ENCODE assay signal across 32 cellular contexts in the genomic region with DNA sequence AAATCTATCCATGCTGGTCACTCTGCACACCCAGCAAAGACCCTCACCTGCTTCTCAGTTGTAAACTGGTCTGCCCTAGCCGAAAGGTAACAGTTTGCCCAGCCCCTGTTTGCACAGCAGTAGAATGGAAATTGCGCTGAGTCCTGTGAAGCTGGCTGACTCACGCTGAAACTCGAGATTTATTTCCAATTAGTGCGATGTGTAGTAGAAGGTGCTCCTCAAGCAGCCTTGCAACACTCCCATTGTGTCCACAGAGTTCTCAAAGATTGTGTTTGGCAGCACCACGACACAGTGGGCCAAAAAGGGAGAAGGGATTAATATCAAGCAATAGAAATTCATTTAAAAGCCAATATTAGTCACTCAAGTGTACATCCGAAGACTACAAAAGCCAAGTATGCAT. TPM values are rescaled to one million over a fixed set of nuclear protein-coding genes. Genes with fewer than 3 reads are reported as not detected.
DNase-seq lines count a peak whose midpoint lies in the region; ATAC-seq, FAIRE-seq and TF ChIP-seq lines count a peak whose summit lies in the region.
"Had no signal": no experiment of that assay in that cellular context is flagged by ENCODE, and none has a peak within 500 bp of the region (broad histone marks: within the 10 kb centered on the region; RNA-seq: fewer than 3 reads in every experiment).

No MANE protein-coding gene starts in this region.

- H3K27ac Mint-ChIP-seq in MCF 10A (ENCODE audit: low read depth, unreplicated experiment): peak overlapping the region; percentile 35
- no peak overlapping the region for H3K27ac Mint-ChIP-seq in astrocyte (ENCODE audit: unreplicated experiment)
- H3K27ac Mint-ChIP-seq: activated naive CD4-positive, alpha-beta T cell treated with anti-CD3 and anti-CD28 coated beads, Interleukin-2, amount 10 ng/mL, durations not matched to agents 7 days and 5 days; activated T-helper 1 cell treated with anti-CD3 and anti-CD28 coated beads, Interleukin-12 subunit alpha, Interleukin-12 subunit beta, Interleukin-2, Interleukin-4 antibody, amounts not matched to agents 30 ng/mL and 10 ng/mL and 1 ng/mL, durations not matched to agents 14 hours and 24 hours and 36 hours; CD4-positive, alpha-beta memory T cell; dendritic cell treated with granulocyte-macrophage colony-stimulating factor and Interleukin-4, amounts not matched to agents 40 ng/mL and 50 ng/mL, for 4 days; immature natural killer cell; mesothelial cell of epicardium; naive thymus-derived CD8-positive, alpha-beta T cell; stimulated activated naive CD8-positive, alpha-beta T cell treated with anti-CD3 and anti-CD28 coated beads, Interleukin-15, Interleukin-2, amounts not matched to agents 100 ng/mL and 50 ng/mL, for 24 hours; WTC11 had no signal

- intact Hi-C loops in MCF 10A (cut with micrococcal nuclease): no loop called here
- intact Hi-C loops in mammary epithelial cell (cut with micrococcal nuclease): no loop called here
- intact Hi-C loops in left lung (cut with DNase I): no loop called here
- intact Hi-C loops in adrenal gland (cut with DNase I): no loop called here

- H3K79me2 ChIP-seq in mammary epithelial cell (ENCODE audit: insufficient read depth, low read length) (no peaks in the 10 kb centered on the region), astrocyte (ENCODE audit: insufficient read depth, low read length) (no peaks in the 10 kb centered on the region)

- POLR2A ChIA-PET in MCF 10A (lab: Yijun Ruan, JAX): interaction anchor here (1.0 to 2.3 kb wide), 3 partner anchors 12 to 83 kb away, joined by 3 to 10 read pairs (median 5); no protein-coding TSS in a partner anchor

- H3K4me3 ChIP-seq in mammary epithelial cell (replicated peaks in 1 of 3; ENCODE audit: insufficient read depth in 1 of 3, low read depth in 2 of 3, low read length in 3 of 3) (no peak overlapping the region), astrocyte (ENCODE audit: insufficient read depth, low read depth, low read length) (no peak overlapping the region), left lung (no peak overlapping the region), adrenal gland (no peak overlapping the region)
- H3K4me3 ChIP-seq: HAP-1, pancreas, tibial artery had no signal

- FAIRE-seq in astrocyte (lab: Jason Lieb, UNC) (no peak), H54 (lab: Jason Lieb, UNC) (no peak)
- FAIRE-seq: pancreas had no signal

- no peaks in the 10 kb centered on the region for H3K27me3 Mint-ChIP-seq in MCF 10A (ENCODE audit: insufficient read depth, unreplicated experiment)
- H3K27me3 Mint-ChIP-seq in astrocyte (ENCODE audit: low read depth, unreplicated experiment): peaks cover 28% of the 10 kb centered on the region
- H3K27me3 Mint-ChIP-seq: stimulated activated naive CD8-positive, alpha-beta T cell treated with anti-CD3 and anti-CD28 coated beads, Interleukin-15, Interleukin-2, amounts not matched to agents 100 ng/mL and 50 ng/mL, for 24 hours had no signal

- no peaks in the 10 kb centered on the region for H3K27me3 ChIP-seq in mammary epithelial cell (ENCODE audit: insufficient read depth, low read length)
- H3K27me3 ChIP-seq in astrocyte (ENCODE audit: insufficient read depth, low read length): peaks cover 2% of the 10 kb centered on the region
- H3K27me3 ChIP-seq in left lung: no peaks in the 10 kb centered on the region
- H3K27me3 ChIP-seq in adrenal gland: no peaks in the 10 kb centered on the region
- H3K27me3 ChIP-seq: pancreas, tibial artery had no signal

- H3K36me3 Mint-ChIP-seq in MCF 10A (ENCODE audit: insufficient read depth, unreplicated experiment) (no peaks in the 10 kb centered on the region), astrocyte (ENCODE audit: low read depth, unreplicated experiment) (no peaks in the 10 kb centered on the region)
- H3K36me3 Mint-ChIP-seq: activated naive CD4-positive, alpha-beta T cell treated with anti-CD3 and anti-CD28 coated beads, Interleukin-2, amount 10 ng/mL, durations not matched to agents 7 days and 5 days; CD4-positive, alpha-beta memory T cell; immature natural killer cell; mesothelial cell of epicardium; naive thymus-derived CD8-positive, alpha-beta T cell; WTC11 had no signal

- H3K9me3 ChIP-seq in mammary epithelial cell (replicated peaks; ENCODE audit: insufficient read depth, low read length) (no peaks in the 10 kb centered on the region), astrocyte (ENCODE audit: insufficient read depth, low read depth, low read length) (no peaks in the 10 kb centered on the region), left lung (no peaks in the 10 kb centered on the region), adrenal gland (replicated peaks in 1 of 3) (no peaks in the 10 kb centered on the region)
- H3K9me3 ChIP-seq: HAP-1, pancreas, tibial artery had no signal

- no peaks in the 10 kb centered on the region for H4K20me1 ChIP-seq in mammary epithelial cell (ENCODE audit: insufficient read depth, low read length)
- no peaks in the 10 kb centered on the region for H4K20me1 ChIP-seq in astrocyte (ENCODE audit: insufficient read depth, low read length)

- TF ChIP-seq POLR2A in adrenal gland (IDR thresholded peaks at IDR 0.05) (no peak), H54 (IDR thresholded peaks at IDR 0.05; ENCODE audit: low read depth, low read length) (no peak)

- H3K9me3 Mint-ChIP-seq in MCF 10A (ENCODE audit: unreplicated experiment): no peaks in the 10 kb centered on the region
- H3K9me3 Mint-ChIP-seq in astrocyte (ENCODE audit: unreplicated experiment): peaks cover 4% of the 10 kb centered on the region
- H3K9me3 Mint-ChIP-seq: activated naive CD4-positive, alpha-beta T cell treated with anti-CD3 and anti-CD28 coated beads, Interleukin-2, amount 10 ng/mL, durations not matched to agents 7 days and 5 days; activated T-helper 1 cell treated with anti-CD3 and anti-CD28 coated beads, Interleukin-12 subunit alpha, Interleukin-12 subunit beta, Interleukin-2, Interleukin-4 antibody, amounts not matched to agents 30 ng/mL and 10 ng/mL and 1 ng/mL, durations not matched to agents 14 hours and 24 hours and 36 hours; dendritic cell treated with granulocyte-macrophage colony-stimulating factor and Interleukin-4, amounts not matched to agents 40 ng/mL and 50 ng/mL, for 4 days; immature natural killer cell; mesothelial cell of epicardium; naive thymus-derived CD8-positive, alpha-beta T cell; stimulated activated naive CD8-positive, alpha-beta T cell treated with anti-CD3 and anti-CD28 coated beads, Interleukin-15, Interleukin-2, amounts not matched to agents 100 ng/mL and 50 ng/mL, for 24 hours; WTC11 had no signal

- H3K4me3 Mint-ChIP-seq in MCF 10A (ENCODE audit: unreplicated experiment) (no peak overlapping the region), astrocyte (ENCODE audit: unreplicated experiment) (peak overlapping the region; percentile 56)
- H3K4me3 Mint-ChIP-seq: activated naive CD4-positive, alpha-beta T cell treated with anti-CD3 and anti-CD28 coated beads, Interleukin-2, amount 10 ng/mL, durations not matched to agents 7 days and 5 days; activated T-helper 1 cell treated with anti-CD3 and anti-CD28 coated beads, Interleukin-12 subunit alpha, Interleukin-12 subunit beta, Interleukin-2, Interleukin-4 antibody, amounts not matched to agents 30 ng/mL and 10 ng/mL and 1 ng/mL, durations not matched to agents 14 hours and 24 hours and 36 hours; CD4-positive, alpha-beta memory T cell; dendritic cell treated with granulocyte-macrophage colony-stimulating factor and Interleukin-4, amounts not matched to agents 40 ng/mL and 50 ng/mL, for 4 days; immature natural killer cell; mesothelial cell of epicardium; naive thymus-derived CD8-positive, alpha-beta T cell; stimulated activated naive CD8-positive, alpha-beta T cell treated with anti-CD3 and anti-CD28 coated beads, Interleukin-15, Interleukin-2, amounts not matched to agents 100 ng/mL and 50 ng/mL, for 24 hours; WTC11 had no signal

- peaks cover 9% of the 10 kb centered on the region for H3K4me1 Mint-ChIP-seq in MCF 10A (ENCODE audit: insufficient read depth, unreplicated experiment)
- H3K4me1 Mint-ChIP-seq in astrocyte (ENCODE audit: low read depth, unreplicated experiment): no peaks in the 10 kb centered on the region
- H3K4me1 Mint-ChIP-seq: activated naive CD4-positive, alpha-beta T cell treated with anti-CD3 and anti-CD28 coated beads, Interleukin-2, amount 10 ng/mL, durations not matched to agents 7 days and 5 days; CD4-positive, alpha-beta memory T cell; immature natural killer cell; naive thymus-derived CD8-positive, alpha-beta T cell; WTC11 had no signal

- peak; percentile 54 for ATAC-seq in left lung
- ATAC-seq: naive thymus-derived CD8-positive, alpha-beta T cell; WTC11 had no signal

- BruUV-seq in MCF 10A (replicated peaks; lab: Mats Ljungman, UMichigan): no TSS peak
- BruUV-seq in mammary epithelial cell (replicated peaks; lab: Mats Ljungman, UMichigan): no TSS peak

- 83% methylated on average over 7 of the region's 7 CpGs for WGBS in mammary epithelial cell (ENCODE audit: low coverage, missing lambda C conversion rate)
- WGBS in adrenal gland, 4 donors: 88 to 92% (median 91%) methylated on average over 7 of the region's 7 CpGs

- H3K4me1 ChIP-seq in mammary epithelial cell (ENCODE audit: insufficient read depth, low read length): no peaks in the 10 kb centered on the region
- no peaks in the 10 kb centered on the region for H3K4me1 ChIP-seq in astrocyte (ENCODE audit: insufficient read depth, low read length)
- H3K4me1 ChIP-seq in left lung: no peaks in the 10 kb centered on the region
- no peaks in the 10 kb centered on the region for H3K4me1 ChIP-seq in adrenal gland (replicated peaks in 1 of 2)
- H3K4me1 ChIP-seq: HAP-1, pancreas, tibial artery had no signal

- dilution Hi-C loops in mammary epithelial cell (cut with HindIII; ENCODE audit: low sequenced_read_pairs): no loop called here

- H3K36me3 ChIP-seq in mammary epithelial cell (ENCODE audit: insufficient read depth, low read length) (no peaks in the 10 kb centered on the region), astrocyte (ENCODE audit: insufficient read depth, low read length) (no peaks in the 10 kb centered on the region), left lung (no peaks in the 10 kb centered on the region), adrenal gland (replicated peaks in 1 of 2) (no peaks in the 10 kb centered on the region)
- H3K36me3 ChIP-seq: HAP-1, pancreas, tibial artery had no signal

- CTCF ChIA-PET in MCF 10A (lab: Yijun Ruan, JAX) (interaction anchor here (1.1 to 1.2 kb wide), 2 partner anchors 9 to 20 kb away, joined by 3 read pairs; no protein-coding TSS in a partner anchor), mammary epithelial cell (lab: Charles Lee; ENCODE audit: low non-redundant PET) (no interaction called here)

- no peak overlapping the region for H2AFZ ChIP-seq in mammary epithelial cell (ENCODE audit: low read depth, low read length)
- H2AFZ ChIP-seq in astrocyte (ENCODE audit: low read depth, low read length): no peak overlapping the region

- in situ Hi-C loops in mammary epithelial cell (cut with MboI; ENCODE audit: low sequenced_read_pairs in 2 of 2): no loop called here

- DNase-seq in MCF 10A (ENCODE audit: unreplicated experiment) (peak; percentile 70), mammary epithelial cell (no peak), astrocyte (ENCODE audit: low read depth) (no peak), left lung (no peak), AG08396 (ENCODE audit: low spot score) (no peak), adrenal gland (no peak), H54 (ENCODE audit: insufficient read length, low spot score) (no peak), NCI-H128 (lab: John Stamatoyannopoulos, UW; ENCODE audit: unreplicated experiment) (no peak)
- DNase-seq: 8988T; activated naive CD4-positive, alpha-beta T cell treated with anti-CD3 and anti-CD28 coated beads, Interleukin-2, amount 10 ng/mL, durations not matched to agents 7 days and 5 days; AML-193; amygdala; CD4-positive, alpha-beta memory T cell; DMS 273 treated with DMSO at 0.1 percent for 48 hours; hippocampal formation; immature natural killer cell; naive thymus-derived CD8-positive, alpha-beta T cell; NCI-H1105 treated with DMSO at 0.1 percent for 48 hours; NCI-H2171; NCI-H774; OCI-M1; pancreas; right cardiac atrium; Right ventricle myocardium superior; T1000 had no signal

- H3K27ac ChIP-seq in mammary epithelial cell (ENCODE audit: insufficient read depth, low read depth, low read length) (no peak overlapping the region), astrocyte (ENCODE audit: low read depth, low read length) (no peak overlapping the region), left lung (no peak overlapping the region), adrenal gland (no peak overlapping the region)
- H3K27ac ChIP-seq: pancreas, tibial artery had no signal

- H3K4me2 ChIP-seq in mammary epithelial cell (ENCODE audit: insufficient read depth, low read depth, low read length): no peak overlapping the region
- H3K4me2 ChIP-seq in astrocyte (ENCODE audit: low read length): peak overlapping the region; percentile 2

- H3K9ac ChIP-seq in mammary epithelial cell (ENCODE audit: insufficient read depth, low read length) (no peak overlapping the region), astrocyte (ENCODE audit: low read length) (no peak overlapping the region)

- TF ChIP-seq CTCF in MCF 10A (IDR thresholded peaks at IDR 0.05; ENCODE audit: unreplicated experiment) (no peak), mammary epithelial cell (conservative IDR thresholded peaks at IDR 0.05 in 1 of 2, IDR thresholded peaks at IDR 0.05 in 1 of 2; ENCODE audit: extremely low read depth in 1 of 2, insufficient read depth in 1 of 2, low read depth in 1 of 2, low read length in 2 of 2) (no peak), astrocyte (IDR thresholded peaks at IDR 0.05; ENCODE audit: insufficient read depth, low read depth, low read length) (no peak), left lung (IDR thresholded peaks at IDR 0.05) (no peak), adrenal gland (IDR thresholded peaks at IDR 0.05) (no peak)

RNA-seq across cellular contexts. Expression of gene APCDD1, which starts 21.7 kb away (rescaled TPM):
- total RNA-seq in MCF 10A (2022) (0.37 and 0.54 TPM in 2 replicates), mammary epithelial cell (10 to 100 TPM in 1 of 2 donors, 1 to 10 TPM in 1; 9.7 to 24.8 TPM), astrocyte (4.4 and 5.4 TPM in 2 replicates), left lung (10 to 100 TPM; 27.6 to 49.0 TPM), adrenal gland (10 to 100 TPM in 7 of 8 donors, 1 to 10 TPM in 1; 7.9 to 62.2 (median 29.1) TPM)
- polyA plus RNA-seq in mammary epithelial cell (3.0 TPM), adrenal gland (10 to 100 TPM; 13.1 to 18.3 (median 13.1) TPM)
- 2.1 TPM for polyA minus RNA-seq in mammary epithelial cell
- total RNA-seq: activated T-helper 1 cell treated with anti-CD3 and anti-CD28 coated beads, Interleukin-12 subunit alpha, Interleukin-12 subunit beta, Interleukin-2, Interleukin-4 antibody, amounts not matched to agents 30 ng/mL and 10 ng/mL and 1 ng/mL, durations not matched to agents 14 hours and 24 hours and 36 hours; CD4-positive, alpha-beta memory T cell; naive thymus-derived CD8-positive, alpha-beta T cell had no signal
- polyA plus RNA-seq: CD4-positive, alpha-beta memory T cell; naive thymus-derived CD8-positive, alpha-beta T cell had no signal
